ENCODE assay signal across 13 cellular contexts in the genomic region with DNA sequence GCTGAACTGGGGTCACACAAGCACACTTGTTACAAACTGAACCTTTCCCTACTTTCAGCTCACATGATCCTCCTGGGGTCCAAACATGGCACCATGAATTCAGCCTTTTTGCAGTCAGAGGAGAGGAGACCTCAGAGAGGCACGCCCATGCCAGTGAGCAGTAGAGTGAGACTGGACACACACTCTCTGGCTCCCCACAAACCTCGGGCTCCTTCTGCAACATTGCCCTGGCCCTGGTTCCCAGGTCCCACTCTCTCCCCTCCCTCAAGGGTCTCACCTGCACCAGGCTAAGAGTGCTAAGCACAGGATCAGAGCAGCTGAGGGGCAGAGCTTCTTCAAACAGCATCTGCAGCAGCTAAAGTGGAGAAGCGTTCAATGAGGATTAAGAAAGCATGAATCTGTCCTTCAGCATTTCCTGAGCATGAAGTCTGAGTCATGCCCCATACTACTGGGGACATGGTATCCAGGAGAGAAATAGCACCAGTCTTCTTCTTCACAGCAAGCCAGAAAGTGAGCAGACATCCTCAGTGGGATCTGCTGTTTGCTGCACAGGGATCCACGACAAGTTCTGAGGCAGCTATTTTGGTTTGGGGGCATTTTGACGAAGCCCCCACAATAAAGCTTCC. TPM values are rescaled to one million over a fixed set of nuclear protein-coding genes. Genes with fewer than 3 reads are reported as not detected.
DNase-seq lines count a peak whose midpoint lies in the region; ATAC-seq lines count a peak whose summit lies in the region.
"Had no signal": no experiment of that assay in that cellular context is flagged by ENCODE, and none has a peak within 500 bp of the region (broad histone marks: within the 10 kb centered on the region; RNA-seq: fewer than 3 reads in every experiment).

No MANE protein-coding gene starts in this region.

- H3K4me3 Mint-ChIP-seq in activated CD4-positive, alpha-beta memory T cell treated with anti-CD3 and anti-CD28 coated beads, Interleukin-2, amount 10 ng/mL, durations not matched to agents 7 days and 5 days: no peak overlapping the region
- H3K4me3 Mint-ChIP-seq: activated naive CD8-positive, alpha-beta T cell had no signal

- no peak overlapping the region for H3K4ac ChIP-seq in neuronal stem cell (ENCODE audit: low read length)

- no peak overlapping the region for H2BK15ac ChIP-seq in neuronal stem cell (ENCODE audit: low read length)

- H3K36me3 Mint-ChIP-seq in activated CD4-positive, alpha-beta memory T cell treated with anti-CD3 and anti-CD28 coated beads, Interleukin-2, amount 10 ng/mL, durations not matched to agents 7 days and 5 days (ENCODE audit: low read depth): no peaks in the 10 kb centered on the region
- H3K36me3 Mint-ChIP-seq: activated naive CD8-positive, alpha-beta T cell had no signal

- no peak overlapping the region for H2BK5ac ChIP-seq in neuronal stem cell (ENCODE audit: low read length)

- H3K9me3 Mint-ChIP-seq in activated CD4-positive, alpha-beta memory T cell treated with anti-CD3 and anti-CD28 coated beads, Interleukin-2, amount 10 ng/mL, durations not matched to agents 7 days and 5 days: no peaks in the 10 kb centered on the region

- H2BK12ac ChIP-seq in neuronal stem cell (ENCODE audit: low read length): no peak overlapping the region

- H3K79me1 ChIP-seq in neuronal stem cell (ENCODE audit: low read depth, low read length): no peaks in the 10 kb centered on the region

- no peak overlapping the region for H2BK120ac ChIP-seq in neuronal stem cell (ENCODE audit: low read depth, low read length)

- peak overlapping the region; percentile 8 for H2AFZ ChIP-seq in neuronal stem cell (ENCODE audit: low read length)

- H3K9ac ChIP-seq in neuronal stem cell (ENCODE audit: low read depth, low read length, poor library complexity): no peak overlapping the region

- H3K4me1 Mint-ChIP-seq in activated CD4-positive, alpha-beta memory T cell treated with anti-CD3 and anti-CD28 coated beads, Interleukin-2, amount 10 ng/mL, durations not matched to agents 7 days and 5 days: no peaks in the 10 kb centered on the region

- H3K14ac ChIP-seq in neuronal stem cell (ENCODE audit: low read length): peak overlapping the region; percentile 71

- peaks cover 5% of the 10 kb centered on the region for H3K27me3 Mint-ChIP-seq in activated CD4-positive, alpha-beta memory T cell treated with anti-CD3 and anti-CD28 coated beads, Interleukin-2, amount 10 ng/mL, durations not matched to agents 7 days and 5 days
- H3K27me3 Mint-ChIP-seq: activated naive CD8-positive, alpha-beta T cell had no signal

- no peak overlapping the region for H3K27ac ChIP-seq in neuronal stem cell (replicated peaks; ENCODE audit: low read length)

- H3K27ac Mint-ChIP-seq in activated CD4-positive, alpha-beta memory T cell treated with anti-CD3 and anti-CD28 coated beads, Interleukin-2, amount 10 ng/mL, durations not matched to agents 7 days and 5 days: no peak overlapping the region
- H3K27ac Mint-ChIP-seq: activated naive CD8-positive, alpha-beta T cell had no signal

- H3K4me2 ChIP-seq in neuronal stem cell (ENCODE audit: insufficient read depth, low read length, poor library complexity, severe bottlenecking): no peak overlapping the region

- H3K9me3 ChIP-seq in neuronal stem cell (replicated peaks in 1 of 2; ENCODE audit: control insufficient read depth in 2 of 2, insufficient read depth in 1 of 2, low read depth in 1 of 2, low read length in 2 of 2): no peaks in the 10 kb centered on the region
- H3K9me3 ChIP-seq: esophagus squamous epithelium had no signal

- WGBS in neuronal stem cell (ENCODE audit: extremely low coverage in 2 of 2, insufficient read length in 2 of 2, insufficient replicate concordance in 1 of 2), 2 donors: no CpG with 5 or more reads among the region's 5 CpGs

- no peak overlapping the region for H3K23ac ChIP-seq in neuronal stem cell (ENCODE audit: low read depth, low read length, poor library complexity)

- H3K27me3 ChIP-seq in neuronal stem cell (ENCODE audit: control insufficient read depth in 3 of 3, insufficient read depth in 3 of 3, low read depth in 1 of 3, low read length in 3 of 3): peaks cover 0 to 7% (median 0%) of the 10 kb centered on the region in 3 experiments
- H3K27me3 ChIP-seq: esophagus squamous epithelium had no signal

- H4K91ac ChIP-seq in neuronal stem cell (ENCODE audit: low read depth, low read length, poor library complexity): no peak overlapping the region

- CTCF ChIA-PET in activated CD4-positive, alpha-beta memory T cell treated with anti-CD3 and anti-CD28 coated beads, Interleukin-2, amount 10 ng/mL, durations not matched to agents 7 days and 5 days (lab: Charles Lee): no interaction called here

- no peak overlapping the region for H4K8ac ChIP-seq in neuronal stem cell (ENCODE audit: low read depth, low read length)

- POLR2A ChIA-PET in activated CD4-positive, alpha-beta memory T cell treated with anti-CD3 and anti-CD28 coated beads, Interleukin-2, amount 10 ng/mL, durations not matched to agents 7 days and 5 days (lab: Charles Lee): no interaction called here

- peak overlapping the region; percentile 35 for H3K18ac ChIP-seq in neuronal stem cell (ENCODE audit: low read length)

- DNase-seq in HT1080 (ENCODE audit: low read depth) (peak; percentile 72), amniotic epithelial cell (ENCODE audit: low read depth) (peak; percentile 68), neuronal stem cell (ENCODE audit: low spot score) (no peak), NCI-H2107 treated with DMSO at 0.1 percent for 48 hours (lab: John Stamatoyannopoulos, UW; ENCODE audit: unreplicated experiment) (no peak)
- DNase-seq in activated CD4-positive, alpha-beta memory T cell treated with anti-CD3 and anti-CD28 coated beads, Interleukin-2, amount 10 ng/mL, durations not matched to agents 7 days and 5 days: no peak
- DNase-seq: DND-41; esophagus squamous epithelium; stimulated activated naive CD8-positive, alpha-beta T cell treated with anti-CD3 and anti-CD28 coated beads, Interleukin-15, Interleukin-2, amounts not matched to agents 100 U/mL and 50 U/mL, for 24 hours had no signal

- ATAC-seq in GM18870 (IDR thresholded peaks at IDR 0.05; ENCODE audit: unreplicated experiment): no peak
- ATAC-seq: activated CD4-positive, CD25-positive, alpha-beta regulatory T cell treated with anti-CD3 and anti-CD28 coated beads, Interleukin-2, amount 50 U/mL, for 24 hours; sciatic nerve; stimulated activated naive CD8-positive, alpha-beta T cell treated with anti-CD3 and anti-CD28 coated beads, Interleukin-15, Interleukin-2, amounts not matched to agents 100 U/mL and 50 U/mL, for 24 hours had no signal

- H3K4me1 ChIP-seq in neuronal stem cell (ENCODE audit: control insufficient read depth in 2 of 2, insufficient read depth in 1 of 2, low read depth in 1 of 2, low read length in 2 of 2): peaks cover 0 to 1% of the 10 kb centered on the region in 2 donors

- H2AK5ac ChIP-seq in neuronal stem cell (ENCODE audit: low read depth, low read length): no peak overlapping the region

- no peaks in the 10 kb centered on the region for H3K36me3 ChIP-seq in neuronal stem cell (replicated peaks in 1 of 2; ENCODE audit: control insufficient read depth in 2 of 2, insufficient read depth in 2 of 2, low read length in 2 of 2)
- H3K36me3 ChIP-seq: esophagus squamous epithelium had no signal

- H3K4me3 ChIP-seq in neuronal stem cell (ENCODE audit: low read length in 2 of 2): no peak overlapping the region
- H3K4me3 ChIP-seq: lung had no signal

RNA-seq across cellular contexts. Expression of a gene that starts 27.2 kb away (rescaled TPM):
- total RNA-seq in HT1080 (2014; rRNA removed; shearing (Covaris generic)): 24.9 and 36.9 TPM in 2 replicates
- 59.2 and 64.8 TPM in 2 replicates for polyA plus RNA-seq in HT1080 (2015; cell fraction: cytosol; rRNA removed)
- 46.1 and 48.1 TPM in 2 replicates for polyA plus RNA-seq in HT1080 (2015; cell fraction: nucleus; rRNA removed)
- 63.6 TPM for polyA plus RNA-seq in neuronal stem cell (2013, experiment 1 of 2)
- polyA plus RNA-seq in neuronal stem cell (2013, experiment 2 of 2): 61.2 TPM
- 10 to 100 TPM; 78.9 to 82.1 TPM for total RNA-seq in activated CD4-positive, alpha-beta memory T cell treated with anti-CD3 and anti-CD28 coated beads, Interleukin-2, amount 10 ng/mL, durations not matched to agents 7 days and 5 days

RNA-seq across cellular contexts. Expression of a gene that starts 27.5 kb away (rescaled TPM):
- 5.0 and 5.3 TPM in 2 replicates for total RNA-seq in HT1080 (2014; rRNA removed; shearing (Covaris generic))
- polyA plus RNA-seq in HT1080 (2015; cell fraction: cytosol; rRNA removed): 5.4 and 9.3 TPM in 2 replicates
- 121 and 141 TPM in 2 replicates for polyA plus RNA-seq in HT1080 (2015; cell fraction: nucleus; rRNA removed)
- 10.0 TPM for polyA plus RNA-seq in neuronal stem cell (2013, experiment 1 of 2)
- polyA plus RNA-seq in neuronal stem cell (2013, experiment 2 of 2): 8.5 TPM
- total RNA-seq in activated CD4-positive, alpha-beta memory T cell treated with anti-CD3 and anti-CD28 coated beads, Interleukin-2, amount 10 ng/mL, durations not matched to agents 7 days and 5 days: 10 to 100 TPM; 23.7 to 27.5 TPM

RNA-seq across cellular contexts. Expression of a gene that starts 34.6 kb away (rescaled TPM):
- 54.4 and 56.8 TPM in 2 replicates for total RNA-seq in HT1080 (2014; rRNA removed; shearing (Covaris generic))
- 35.2 and 55.7 TPM in 2 replicates for polyA plus RNA-seq in HT1080 (2015; cell fraction: cytosol; rRNA removed)
- 31.4 and 39.7 TPM in 2 replicates for polyA plus RNA-seq in HT1080 (2015; cell fraction: nucleus; rRNA removed)
- polyA plus RNA-seq in neuronal stem cell (2013, experiment 1 of 2): 29.3 TPM
- polyA plus RNA-seq in neuronal stem cell (2013, experiment 2 of 2): 29.1 TPM
- 10 to 100 TPM; 37.4 to 38.3 TPM for total RNA-seq in activated CD4-positive, alpha-beta memory T cell treated with anti-CD3 and anti-CD28 coated beads, Interleukin-2, amount 10 ng/mL, durations not matched to agents 7 days and 5 days

RNA-seq across cellular contexts. Expression of a gene that starts 41.1 kb away (rescaled TPM):
- not detected in 2 replicates for total RNA-seq in HT1080 (2014; rRNA removed; shearing (Covaris generic))
- polyA plus RNA-seq in HT1080 (2015; cell fraction: cytosol; rRNA removed): not detected in 2 replicates
- polyA plus RNA-seq in HT1080 (2015; cell fraction: nucleus; rRNA removed): 0.44 TPM in 1 of 2 replicates, not detected in the other
- polyA plus RNA-seq in neuronal stem cell (2013, experiment 1 of 2): 0.21 TPM
- 0.28 TPM for polyA plus RNA-seq in neuronal stem cell (2013, experiment 2 of 2)
- total RNA-seq in activated CD4-positive, alpha-beta memory T cell treated with anti-CD3 and anti-CD28 coated beads, Interleukin-2, amount 10 ng/mL, durations not matched to agents 7 days and 5 days: under 1 TPM; 0.23 to 0.38 TPM

RNA-seq across cellular contexts. Expression of a gene that starts 44.4 kb away (rescaled TPM):
- 0.80 TPM in 1 of 2 replicates, not detected in the other for total RNA-seq in HT1080 (2014; rRNA removed; shearing (Covaris generic))
- polyA plus RNA-seq in HT1080 (2015; cell fraction: cytosol; rRNA removed): 4.2 and 4.5 TPM in 2 replicates
- polyA plus RNA-seq in HT1080 (2015; cell fraction: nucleus; rRNA removed): 1.8 and 3.1 TPM in 2 replicates
- polyA plus RNA-seq in neuronal stem cell (2013, experiment 1 of 2): 6.6 TPM
- polyA plus RNA-seq in neuronal stem cell (2013, experiment 2 of 2): 6.6 TPM
- 10 to 100 TPM in 1 of 2 experiments, 1 to 10 TPM in 1; 8.0 to 11.6 TPM for total RNA-seq in activated CD4-positive, alpha-beta memory T cell treated with anti-CD3 and anti-CD28 coated beads, Interleukin-2, amount 10 ng/mL, durations not matched to agents 7 days and 5 days

Comparison
In these comparisons a context has a peak if more than half of its experiments do, and no peak if none do; other contexts are left out.
1. DNase-seq: peak in HT1080 (single experiment) and amniotic epithelial cell (single experiment); none in neuronal stem cell (single experiment), activated CD4-positive, alpha-beta memory T cell treated with anti-CD3 and anti-CD28 coated beads, Interleukin-2, amount 10 ng/mL, durations not matched to agents 7 days and 5 days (single experiment) and NCI-H2107 treated with DMSO at 0.1 percent for 48 hours (single experiment).